1 cellular context compared by ENCODE assay signal in the genomic region with DNA sequence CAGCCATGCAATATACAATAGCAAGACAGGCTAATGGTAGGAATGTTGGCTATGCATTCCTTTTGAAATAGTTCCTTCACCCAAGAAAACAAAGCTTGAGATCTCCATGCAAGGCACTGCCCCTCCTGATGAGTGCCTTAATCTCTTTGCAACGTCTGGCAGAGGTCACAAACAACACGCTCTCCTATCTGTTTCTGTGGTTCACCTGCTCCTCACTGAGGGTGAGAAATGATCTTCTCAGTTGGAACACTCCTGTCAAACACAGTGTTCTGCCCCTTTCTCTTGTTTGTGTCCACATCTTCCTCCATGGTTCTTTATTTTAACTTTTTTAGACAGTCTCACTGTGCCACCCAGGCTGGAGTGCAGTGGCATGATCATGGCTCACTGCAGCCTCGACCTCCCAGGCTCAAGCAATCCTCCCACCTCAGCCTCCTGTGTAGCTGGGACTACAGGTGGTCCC.
TF ChIP-seq lines count a peak whose summit lies in the region.

No MANE protein-coding gene starts in this region.

TF ChIP-seq in K562, 482 proteins besides CTCF, POLR2A, EP300 and RAD21 (continued from another document and continues in another):
- TF ChIP-seq, protein P1, sequence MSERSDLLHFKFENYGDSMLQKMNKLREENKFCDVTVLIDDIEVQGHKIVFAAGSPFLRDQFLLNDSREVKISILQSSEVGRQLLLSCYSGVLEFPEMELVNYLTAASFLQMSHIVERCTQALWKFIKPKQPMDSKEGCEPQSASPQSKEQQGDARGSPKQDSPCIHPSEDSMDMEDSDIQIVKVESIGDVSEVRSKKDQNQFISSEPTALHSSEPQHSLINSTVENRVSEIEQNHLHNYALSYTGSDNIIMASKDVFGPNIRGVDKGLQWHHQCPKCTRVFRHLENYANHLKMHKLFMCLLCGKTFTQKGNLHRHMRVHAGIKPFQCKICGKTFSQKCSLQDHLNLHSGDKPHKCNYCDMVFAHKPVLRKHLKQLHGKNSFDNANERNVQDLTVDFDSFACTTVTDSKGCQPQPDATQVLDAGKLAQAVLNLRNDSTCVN (CRISPR knock-in tag; IDR thresholded peaks at IDR 0.05), result no peak
- TF ChIP-seq IRF1 (CRISPR knock-in tag; IDR thresholded peaks at IDR 0.05; ENCODE audit: borderline replicate concordance), result no peak
- no peak for TF ChIP-seq SRSF1 (IDR thresholded peaks at IDR 0.05; ENCODE audit: low read depth, low read length)
- peak; percentile 91 for TF ChIP-seq PML (IDR thresholded peaks at IDR 0.05; ENCODE audit: low read length)
- TF ChIP-seq TEAD1 (CRISPR knock-in tag; IDR thresholded peaks at IDR 0.05), result peak in 1 of 2 experiments; percentile 85; a peak in 2 of 4 replicates
- TF ChIP-seq RBM34 (IDR thresholded peaks at IDR 0.05; ENCODE audit: borderline replicate concordance, insufficient read depth, low read length), result no peak
- peak; percentile 26 for TF ChIP-seq RBM39 (optimal IDR thresholded peaks at IDR 0.05; ENCODE audit: low read depth, low read length)
- peak; percentile 68 for TF ChIP-seq SMARCB1 (IDR thresholded peaks at IDR 0.05; ENCODE audit: insufficient read length, low read depth)
- peak in 1 of 2 experiments; percentile 38; a peak in 2 of 4 replicates for TF ChIP-seq FOXK2 (conservative IDR thresholded peaks at IDR 0.05 in 1 of 2, IDR thresholded peaks at IDR 0.05 in 1 of 2; ENCODE audit: low read depth in 2 of 2)
- TF ChIP-seq YBX1 (IDR thresholded peaks at IDR 0.05), result no peak
- TF ChIP-seq EZH2 (IDR thresholded peaks at IDR 0.05; ENCODE audit: borderline replicate concordance, low read depth, low read length), result no peak; the same call in 1 of the 2 replicates
- peak; percentile 68; the same call in 1 of the 2 replicates for TF ChIP-seq CXXC5 (CRISPR knock-in tag; IDR thresholded peaks at IDR 0.05)
- no peak for TF ChIP-seq NCOA2 (IDR thresholded peaks at IDR 0.05; ENCODE audit: partially characterized antibody in 2 of 2)
- TF ChIP-seq RFX1 (IDR thresholded peaks at IDR 0.05), result no peak
- TF ChIP-seq KAT7 (CRISPR knock-in tag; IDR thresholded peaks at IDR 0.05; ENCODE audit: borderline replicate concordance), result 0 out of 2 replicates have a peak, but pooled peaks have one; percentile 8
- no peak for TF ChIP-seq PHTF2 (CRISPR knock-in tag; IDR thresholded peaks at IDR 0.05)
- no peak for TF ChIP-seq ZNF134 (CRISPR knock-in tag; conservative IDR thresholded peaks at IDR 0.05)
- 0 out of 2 replicates have a peak, but pooled peaks have one; percentile 40 for TF ChIP-seq RBFOX2 (IDR thresholded peaks at IDR 0.05; ENCODE audit: low read depth, low read length)
- TF ChIP-seq ARID3B (CRISPR knock-in tag; IDR thresholded peaks at IDR 0.05; ENCODE audit: borderline replicate concordance), result no peak
- TF ChIP-seq NFE2 (IDR thresholded peaks at IDR 0.05; ENCODE audit: low read depth), result 0 out of 2 replicates have a peak, but pooled peaks have one; percentile 4
- TF ChIP-seq PHB (CRISPR knock-in tag; IDR thresholded peaks at IDR 0.05), result no peak
- TF ChIP-seq MEF2D (tag; conservative IDR thresholded peaks at IDR 0.05; ENCODE audit: low read depth), result peak; percentile 59; the same call in 1 of the 2 replicates
- no peak for TF ChIP-seq KLF13 (tag; IDR thresholded peaks at IDR 0.05; ENCODE audit: borderline replicate concordance, low read depth)
- TF ChIP-seq PTBP1 (IDR thresholded peaks at IDR 0.05; ENCODE audit: low read depth, low read length), result no peak
- no peak; the same call in 1 of the 2 replicates for TF ChIP-seq NR4A1 (CRISPR knock-in tag; IDR thresholded peaks at IDR 0.05)
- 0 out of 2 replicates have a peak, but pooled peaks have one; percentile 14 for TF ChIP-seq NR4A1 (tag; IDR thresholded peaks at IDR 0.05)
- TF ChIP-seq ZNF586 (CRISPR knock-in tag; conservative IDR thresholded peaks at IDR 0.05), result no peak
- no peak for TF ChIP-seq ZNF740 (CRISPR knock-in tag; IDR thresholded peaks at IDR 0.05)
- no peak for TF ChIP-seq ZNF740 (tag; IDR thresholded peaks at IDR 0.05)
- no peak for TF ChIP-seq POLR2G (IDR thresholded peaks at IDR 0.05; ENCODE audit: low read depth, low read length)
- TF ChIP-seq ELF2 (CRISPR knock-in tag; IDR thresholded peaks at IDR 0.05), result no peak
- TF ChIP-seq SAFB (IDR thresholded peaks at IDR 0.05; ENCODE audit: borderline replicate concordance, low read depth, low read length), result no peak
- TF ChIP-seq NR0B1 (IDR thresholded peaks at IDR 0.05; ENCODE audit: partially characterized antibody), result no peak
- TF ChIP-seq MEIS2 (IDR thresholded peaks at IDR 0.05; ENCODE audit: partially characterized antibody), result peak; percentile 84
- TF ChIP-seq, protein P2, sequence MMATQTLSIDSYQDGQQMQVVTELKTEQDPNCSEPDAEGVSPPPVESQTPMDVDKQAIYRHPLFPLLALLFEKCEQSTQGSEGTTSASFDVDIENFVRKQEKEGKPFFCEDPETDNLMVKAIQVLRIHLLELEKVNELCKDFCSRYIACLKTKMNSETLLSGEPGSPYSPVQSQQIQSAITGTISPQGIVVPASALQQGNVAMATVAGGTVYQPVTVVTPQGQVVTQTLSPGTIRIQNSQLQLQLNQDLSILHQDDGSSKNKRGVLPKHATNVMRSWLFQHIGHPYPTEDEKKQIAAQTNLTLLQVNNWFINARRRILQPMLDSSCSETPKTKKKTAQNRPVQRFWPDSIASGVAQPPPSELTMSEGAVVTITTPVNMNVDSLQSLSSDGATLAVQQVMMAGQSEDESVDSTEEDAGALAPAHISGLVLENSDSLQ (IDR thresholded peaks at IDR 0.05), result peak; percentile 68
- TF ChIP-seq SAP30 (IDR thresholded peaks at IDR 0.05; ENCODE audit: borderline replicate concordance, insufficient read depth, low read depth, low read length, poor library complexity, severe bottlenecking), result no peak
- peak; percentile 92 for TF ChIP-seq KLF16 (IDR thresholded peaks at IDR 0.05)
- peak; percentile 31; the same call in 1 of the 2 replicates for TF ChIP-seq RB1 (IDR thresholded peaks at IDR 0.05; ENCODE audit: low read depth)
- TF ChIP-seq GATAD2A (IDR thresholded peaks at IDR 0.05), result peak; percentile 81; the same call in 1 of the 2 replicates
- TF ChIP-seq MBD2 (IDR thresholded peaks at IDR 0.05; ENCODE audit: borderline replicate concordance, low read depth), result 0 out of 2 replicates have a peak, but pooled peaks have one; percentile 54
- no peak for TF ChIP-seq FOSL1 (tag; conservative IDR thresholded peaks at IDR 0.05)
- TF ChIP-seq ZNF77 (CRISPR knock-in tag; IDR thresholded peaks at IDR 0.05), result no peak
- no peak for TF ChIP-seq BRD4 (IDR thresholded peaks at IDR 0.05)
- no peak for TF ChIP-seq COPS2 (conservative IDR thresholded peaks at IDR 0.05)
- TF ChIP-seq ZKSCAN8 (CRISPR knock-in tag; IDR thresholded peaks at IDR 0.05), result peak; percentile 53
- TF ChIP-seq, protein P3, sequence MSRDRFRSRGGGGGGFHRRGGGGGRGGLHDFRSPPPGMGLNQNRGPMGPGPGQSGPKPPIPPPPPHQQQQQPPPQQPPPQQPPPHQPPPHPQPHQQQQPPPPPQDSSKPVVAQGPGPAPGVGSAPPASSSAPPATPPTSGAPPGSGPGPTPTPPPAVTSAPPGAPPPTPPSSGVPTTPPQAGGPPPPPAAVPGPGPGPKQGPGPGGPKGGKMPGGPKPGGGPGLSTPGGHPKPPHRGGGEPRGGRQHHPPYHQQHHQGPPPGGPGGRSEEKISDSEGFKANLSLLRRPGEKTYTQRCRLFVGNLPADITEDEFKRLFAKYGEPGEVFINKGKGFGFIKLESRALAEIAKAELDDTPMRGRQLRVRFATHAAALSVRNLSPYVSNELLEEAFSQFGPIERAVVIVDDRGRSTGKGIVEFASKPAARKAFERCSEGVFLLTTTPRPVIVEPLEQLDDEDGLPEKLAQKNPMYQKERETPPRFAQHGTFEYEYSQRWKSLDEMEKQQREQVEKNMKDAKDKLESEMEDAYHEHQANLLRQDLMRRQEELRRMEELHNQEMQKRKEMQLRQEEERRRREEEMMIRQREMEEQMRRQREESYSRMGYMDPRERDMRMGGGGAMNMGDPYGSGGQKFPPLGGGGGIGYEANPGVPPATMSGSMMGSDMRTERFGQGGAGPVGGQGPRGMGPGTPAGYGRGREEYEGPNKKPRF (IDR thresholded peaks at IDR 0.05; ENCODE audit: low read depth, low read length), result no peak
- TF ChIP-seq SLC30A9 (CRISPR knock-in tag; IDR thresholded peaks at IDR 0.05), result no peak
- TF ChIP-seq VEZF1 (CRISPR knock-in tag; IDR thresholded peaks at IDR 0.05), result peak; percentile 71
- TF ChIP-seq MITF (IDR thresholded peaks at IDR 0.05), result peak; percentile 65; the same call in 1 of the 2 replicates
- peak; percentile 79 to 85 for TF ChIP-seq TRIM24 (IDR thresholded peaks at IDR 0.05)
- no peak for TF ChIP-seq RHOXF2B (CRISPR knock-in tag; conservative IDR thresholded peaks at IDR 0.05)
- no peak for TF ChIP-seq KDM4B (IDR thresholded peaks at IDR 0.05; ENCODE audit: borderline replicate concordance in 2 of 2, low read depth in 1 of 2)
- TF ChIP-seq MAX (CRISPR knock-in tag; IDR thresholded peaks at IDR 0.05), result peak; percentile 55
- peak; percentile 95 for TF ChIP-seq POLR2AphosphoS5 (IDR thresholded peaks at IDR 0.05; ENCODE audit: control insufficient read depth, insufficient read depth, low read depth, low read length)
- TF ChIP-seq SMAD3 (CRISPR knock-in tag; conservative IDR thresholded peaks at IDR 0.05), result no peak
- no peak for TF ChIP-seq TCF7L2 (IDR thresholded peaks at IDR 0.05; ENCODE audit: low read depth, low read length)
- TF ChIP-seq SMARCE1 (IDR thresholded peaks at IDR 0.05), result peak; percentile 72; the same call in 1 of the 2 replicates
- no peak for TF ChIP-seq KHSRP (IDR thresholded peaks at IDR 0.05)
- no peak for TF ChIP-seq ZNF431 (CRISPR knock-in tag; IDR thresholded peaks at IDR 0.05)
- TF ChIP-seq ZNF263 (CRISPR knock-in tag; IDR thresholded peaks at IDR 0.05; ENCODE audit: borderline replicate concordance), result no peak; the same call in 1 of the 2 replicates
- no peak for TF ChIP-seq HSF4 (CRISPR knock-in tag; IDR thresholded peaks at IDR 0.05; ENCODE audit: borderline replicate concordance)
- peak; percentile 57; the same call in 1 of the 2 replicates for TF ChIP-seq MYC (IDR thresholded peaks at IDR 0.05; ENCODE audit: low read depth, low read length)
- no peak for TF ChIP-seq MYC (CRISPR knock-in tag; IDR thresholded peaks at IDR 0.05; ENCODE audit: borderline replicate concordance, low read depth)
- no peak for TF ChIP-seq XRCC3 (IDR thresholded peaks at IDR 0.05)
- no peak for TF ChIP-seq ZNF121 (CRISPR knock-in tag; conservative IDR thresholded peaks at IDR 0.05)
